19 cellular contexts compared by ENCODE assay signal in genomic region chr13:38391341-38391740, GRCh38.
"Had no signal": no experiment of that assay in that cellular context is flagged by ENCODE, and none has a peak within 500 bp of the region (broad histone marks: within the 10 kb centered on the region; RNA-seq: fewer than 3 reads in every experiment).

No MANE protein-coding gene starts in this region.

- H3K27ac ChIP-seq: SJSA1, SK-N-MC had no signal

- H3K9me3 ChIP-seq: SJSA1 had no signal

- H3K27ac Mint-ChIP-seq: T-cell had no signal

- H3K4me1 Mint-ChIP-seq: T-cell had no signal

- DNase-seq: KBM-7, MV-4-11, NCI-H1048, NCI-H1105, NCI-H1417, NCI-H1436 treated with DMSO at 0.1 percent for 48 hours, NCI-H1694, NCI-H187 treated with DMSO at 0.1 percent for 48 hours, NCI-H2029 treated with DMSO at 0.1 percent for 48 hours, NCI-H2171 treated with DMSO at 0.1 percent for 48 hours, NCI-H524, NCI-H526 treated with DMSO at 0.1 percent for 48 hours, NCI-H748 treated with DMSO at 0.1 percent for 48 hours, Right ventricle myocardium superior, RPMI8226, SIG-M5, T-cell had no signal

- H3K4me3 Mint-ChIP-seq: T-cell had no signal

- H3K36me3 ChIP-seq: SJSA1 had no signal

- H3K36me3 Mint-ChIP-seq: T-cell had no signal

- H3K27me3 ChIP-seq: SJSA1 had no signal

- ATAC-seq: T-cell had no signal

- H3K4me3 ChIP-seq: SJSA1, SK-N-MC had no signal
